In genomic region chr4:47071863-47072441, GRCh38 we compare ENCODE assay signal across 18 cellular contexts. TPM values are rescaled to one million over a fixed set of nuclear protein-coding genes. Genes with fewer than 3 reads are reported as not detected.
DNase-seq lines count a peak whose midpoint lies in the region; ATAC-seq and TF ChIP-seq lines count a peak whose summit lies in the region.
"Had no signal": no experiment of that assay in that cellular context is flagged by ENCODE, and none has a peak within 500 bp of the region (broad histone marks: within the 10 kb centered on the region; RNA-seq: fewer than 3 reads in every experiment).

No MANE protein-coding gene starts in this region.

- no peaks in the 10 kb centered on the region for H3K4me1 ChIP-seq in stomach
- no peaks in the 10 kb centered on the region for H3K4me1 ChIP-seq in mucosa of descending colon (ENCODE audit: low read depth)
- H3K4me1 ChIP-seq: right atrium auricular region had no signal

- H3K27me3 ChIP-seq in stomach: no peaks in the 10 kb centered on the region
- H3K27me3 ChIP-seq: cardiac muscle cell, right atrium auricular region had no signal

- DNase-seq in COLO829 (ENCODE audit: low spot score): peak; percentile 8
- DNase-seq in LHCN-M2 (ENCODE audit: low read depth): peak; percentile 63
- DNase-seq in amniotic stem cell (lab: John Stamatoyannopoulos, UW): peak; percentile 8
- peak; percentile 12 for DNase-seq in glomerular endothelial cell (ENCODE audit: extremely low read depth, low read depth, low spot score)
- no peak for DNase-seq in effector CD4-positive, alpha-beta T cell
- DNase-seq in stomach: no peak
- DNase-seq in mucosa of descending colon: no peak
- no peak for DNase-seq in activated naive CD8-positive, alpha-beta T cell treated with anti-CD3 and anti-CD28 coated beads, Interleukin-2, amount 50 U/mL, for 24 hours
- DNase-seq: activated T-cell treated with anti-CD3 and anti-CD28 coated beads, Interleukin-2, amount 50 U/mL, for 1 hour; DMS79; erythroblast; NCI-H1417; NCI-H526; SIG-M5; stimulated activated CD4-positive, alpha-beta T cell treated with anti-CD3 and anti-CD28 coated beads, Interleukin-4, amount 100 ng/mL, for 24 hours; stimulated activated naive CD4-positive, alpha-beta T cell treated with Interleukin-2 at 50 U/mL for 16 hours had no signal

- TF ChIP-seq POLR2A in stomach (IDR thresholded peaks at IDR 0.05): no peak

- TF ChIP-seq CTCF in stomach (IDR thresholded peaks at IDR 0.05) (no peak), mucosa of descending colon (IDR thresholded peaks at IDR 0.05) (no peak)

- H3K27ac ChIP-seq in stomach: no peak overlapping the region
- H3K27ac ChIP-seq: cardiac muscle cell, right atrium auricular region had no signal

- H3K36me3 ChIP-seq in stomach (no peaks in the 10 kb centered on the region), mucosa of descending colon (ENCODE audit: low read depth) (no peaks in the 10 kb centered on the region)
- H3K36me3 ChIP-seq: cardiac muscle cell, right atrium auricular region had no signal

- no peak for ATAC-seq in mucosa of descending colon
- no peak for ATAC-seq in activated naive CD8-positive, alpha-beta T cell treated with anti-CD3 and anti-CD28 coated beads, Interleukin-2, amount 50 U/mL, for 24 hours

- H3K4me3 ChIP-seq in stomach (no peak overlapping the region), mucosa of descending colon (no peak overlapping the region)
- H3K4me3 ChIP-seq: cardiac muscle cell, right atrium auricular region had no signal

- H3K4me1 Mint-ChIP-seq in activated naive CD8-positive, alpha-beta T cell treated with anti-CD3 and anti-CD28 coated beads, Interleukin-2, amount 50 U/mL, for 24 hours: peaks cover 2% of the 10 kb centered on the region

- peaks cover 4% of the 10 kb centered on the region for H3K9me3 Mint-ChIP-seq in activated naive CD8-positive, alpha-beta T cell treated with anti-CD3 and anti-CD28 coated beads, Interleukin-2, amount 50 U/mL, for 24 hours

- no peaks in the 10 kb centered on the region for H3K9me3 ChIP-seq in stomach
- no peaks in the 10 kb centered on the region for H3K9me3 ChIP-seq in mucosa of descending colon
- H3K9me3 ChIP-seq: right atrium auricular region had no signal

- no peak overlapping the region for H3K27ac Mint-ChIP-seq in activated naive CD8-positive, alpha-beta T cell treated with anti-CD3 and anti-CD28 coated beads, Interleukin-2, amount 50 U/mL, for 24 hours

- H3K36me3 Mint-ChIP-seq in activated naive CD8-positive, alpha-beta T cell treated with anti-CD3 and anti-CD28 coated beads, Interleukin-2, amount 50 U/mL, for 24 hours (ENCODE audit: low read depth): no peaks in the 10 kb centered on the region

- H3K27me3 Mint-ChIP-seq in activated naive CD8-positive, alpha-beta T cell treated with anti-CD3 and anti-CD28 coated beads, Interleukin-2, amount 50 U/mL, for 24 hours: no peaks in the 10 kb centered on the region

- H3K4me3 Mint-ChIP-seq in activated naive CD8-positive, alpha-beta T cell treated with anti-CD3 and anti-CD28 coated beads, Interleukin-2, amount 50 U/mL, for 24 hours: no peak overlapping the region

- WGBS in stomach, 5 donors: 22 to 52% (median 35%) methylated on average over 2 of the region's 2 CpGs

- intact Hi-C loops in stomach (cut with DNase I; ENCODE audit: low total_unique reads) (no loop called here), mucosa of descending colon (cut with DNase I, micrococcal nuclease) (no loop called here)

- TF ChIP-seq EP300 in stomach (IDR thresholded peaks at IDR 0.05): no peak

RNA-seq across cellular contexts. Expression of gene GABRB1, which starts 40.6 kb away (rescaled TPM):
- not detected in 2 replicates for total RNA-seq in LHCN-M2 (2014; rRNA removed)
- polyA plus RNA-seq in LHCN-M2 (2012): not detected
- total RNA-seq in glomerular endothelial cell: 0.47 TPM in 1 of 2 replicates, not detected in the other
- 1 to 10 TPM in 1 of 5 donors, not detected in 4; 2.8 TPM for total RNA-seq in stomach
- not detected for polyA plus RNA-seq in stomach
- under 1 TPM; 0.55 to 0.84 (median 0.82) TPM for total RNA-seq in mucosa of descending colon

Comparison
In these comparisons a context has a peak if more than half of its experiments do, and no peak if none do; other contexts are left out.
1. DNase-seq: peak in COLO829 (single experiment), LHCN-M2 (single experiment), amniotic stem cell (single experiment) and glomerular endothelial cell (single experiment); none in effector CD4-positive, alpha-beta T cell (single experiment), stomach (single experiment), mucosa of descending colon (0 of 3) and activated naive CD8-positive, alpha-beta T cell treated with anti-CD3 and anti-CD28 coated beads, Interleukin-2, amount 50 U/mL, for 24 hours (single experiment).